8 cellular contexts compared by ENCODE assay signal in genomic region chr16:66552288-66553143, GRCh38. TPM values are rescaled to one million over a fixed set of nuclear protein-coding genes. Genes with fewer than 3 reads are reported as not detected.
A peak's percentile ranks its signal among the peaks of the same experiment; 100 is the strongest.
DNase-seq lines count a peak whose midpoint lies in the region; ATAC-seq and TF ChIP-seq lines count a peak whose summit lies in the region.

A gene with protein sequence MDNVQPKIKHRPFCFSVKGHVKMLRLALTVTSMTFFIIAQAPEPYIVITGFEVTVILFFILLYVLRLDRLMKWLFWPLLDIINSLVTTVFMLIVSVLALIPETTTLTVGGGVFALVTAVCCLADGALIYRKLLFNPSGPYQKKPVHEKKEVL (plus strand): TSS chr16:66552576. CDS start chr16:66552716, 140 bp downstream.

- H3K36me3 ChIP-seq in kidney epithelial cell (ENCODE audit: control insufficient read depth, insufficient read depth, low read length): no peaks in the 10 kb centered on the region

- H3K4me3 ChIP-seq in kidney epithelial cell (ENCODE audit: low read depth, low read length): peak within 1 kb of the TSS; percentile 40

- TF ChIP-seq POLR2A in GM19099 (IDR thresholded peaks at IDR 0.05; ENCODE audit: extremely low read depth, insufficient read length, low read depth): peak; percentile 61

- TF ChIP-seq CTCF in AG09319 (IDR thresholded peaks at IDR 0.05; ENCODE audit: low read depth, low read length): no peak
- TF ChIP-seq CTCF in kidney epithelial cell (IDR thresholded peaks at IDR 0.05; ENCODE audit: insufficient read depth, low read length, poor library complexity, severe bottlenecking): no peak

- H3K27me3 ChIP-seq in kidney epithelial cell (ENCODE audit: control insufficient read depth, insufficient read depth, low read length): no peaks in the 10 kb centered on the region

- peak; percentile 61 for DNase-seq in AG09319 (ENCODE audit: extremely low read depth, low read depth)
- DNase-seq in NCI-H510A (lab: John Stamatoyannopoulos, UW): peak; percentile 37
- DNase-seq in activated CD4-positive, alpha-beta T cell treated with anti-CD3 and anti-CD28 coated beads for 1 hour: peak; percentile 90
- peak; percentile 87 for DNase-seq in cerebellar cortex (ENCODE audit: low spot score)
- peak; percentile 35 for DNase-seq in kidney epithelial cell (ENCODE audit: low read depth)
- peak; percentile 84 to 89 for DNase-seq in stimulated activated CD4-positive, alpha-beta T cell treated with anti-CD3 and anti-CD28 coated beads, Interleukin-15, amount 100 ng/mL, for 1 hour (ENCODE audit: low read depth in 1 of 2, low spot score in 1 of 2)

- ATAC-seq in HG03378 (IDR thresholded peaks at IDR 0.05; ENCODE audit: unreplicated experiment): peak; percentile 66

RNA-seq across cellular contexts. Expression of the gene that starts here (rescaled TPM):
- 120 and 129 TPM in 2 replicates for total RNA-seq in kidney epithelial cell

Comparison
In these comparisons a context has a peak if more than half of its experiments do, and no peak if none do; other contexts are left out.
1. Peak in every context shown above with its lines: DNase-seq, ATAC-seq and H3K4me3 ChIP-seq.
2. DNase-seq: peak in every context shown above with its lines; median percentile 90 in activated CD4-positive, alpha-beta T cell treated with anti-CD3 and anti-CD28 coated beads for 1 hour; 87 in cerebellar cortex; 86 in stimulated activated CD4-positive, alpha-beta T cell treated with anti-CD3 and anti-CD28 coated beads, Interleukin-15, amount 100 ng/mL, for 1 hour; 61 in AG09319; 37 in NCI-H510A; 35 in kidney epithelial cell.